ENCODE assay signal across 18 cellular contexts in genomic region chr4:140185725-140186124, GRCh38. TPM values are rescaled to one million over a fixed set of nuclear protein-coding genes. Genes with fewer than 3 reads are reported as not detected.
A peak's percentile ranks its signal among the peaks of the same experiment; 100 is the strongest.
DNase-seq lines count a peak whose midpoint lies in the region; ATAC-seq and TF ChIP-seq lines count a peak whose summit lies in the region.
"Had no signal": no experiment of that assay in that cellular context is flagged by ENCODE, and none has a peak within 500 bp of the region (broad histone marks: within the 10 kb centered on the region; RNA-seq: fewer than 3 reads in every experiment).

No MANE protein-coding gene starts in this region.

- no peak for ATAC-seq in Right ventricle myocardium superior (ENCODE audit: poor library complexity)
- ATAC-seq in natural killer cell: no peak
- no peak for ATAC-seq in GM21390 (IDR thresholded peaks at IDR 0.05; ENCODE audit: unreplicated experiment)
- ATAC-seq: T-cell had no signal

- peak; percentile 8 to 37 for DNase-seq in NCI-H2081 (lab: John Stamatoyannopoulos, UW)
- DNase-seq in NCI-H2081 treated with DMSO at 0.1 percent for 48 hours (lab: John Stamatoyannopoulos, UW): no peak
- peak; percentile 10 for DNase-seq in NCI-H1436 treated with DMSO at 0.1 percent for 48 hours (lab: John Stamatoyannopoulos, UW)
- peak; percentile 21 for DNase-seq in SK-N-DZ (ENCODE audit: low spot score)
- DNase-seq in Right ventricle myocardium superior: no peak
- DNase-seq in natural killer cell: no peak
- DNase-seq: Calu3, DMS79 treated with DMSO at 0.1 percent for 48 hours, H9, KBM-7, NCI-H2171, NCI-H510A treated with DMSO at 0.1 percent for 48 hours, RPMI8226, SJCRH30, T-cell had no signal

- H3K27ac Mint-ChIP-seq in natural killer cell: no peak overlapping the region
- H3K27ac Mint-ChIP-seq: CD14-positive monocyte, H9, T-cell had no signal

- no peak overlapping the region for H3K4me3 ChIP-seq in skin epidermis
- H3K4me3 ChIP-seq: SJCRH30 had no signal

- intact Hi-C loops in Right ventricle myocardium superior (cut with DNase I) (no loop called here), natural killer cell (cut with micrococcal nuclease) (no loop called here)

- no peak overlapping the region for H3K4me3 Mint-ChIP-seq in natural killer cell
- H3K4me3 Mint-ChIP-seq: CD14-positive monocyte, H9, T-cell had no signal

- H3K27me3 Mint-ChIP-seq in natural killer cell (ENCODE audit: low read depth in 2 of 2): peaks cover 4 to 14% of the 10 kb centered on the region in 2 donors
- H3K27me3 Mint-ChIP-seq: T-cell had no signal

- no peaks in the 10 kb centered on the region for H3K4me1 Mint-ChIP-seq in natural killer cell
- H3K4me1 Mint-ChIP-seq: CD14-positive monocyte, H9, T-cell had no signal

- H3K36me3 Mint-ChIP-seq in natural killer cell: no peaks in the 10 kb centered on the region
- H3K36me3 Mint-ChIP-seq: CD14-positive monocyte, T-cell had no signal

- H3K27ac ChIP-seq in skin epidermis: peak overlapping the region in 11 of 21 experiments; percentile 0 to 71 (median 60)
- H3K27ac ChIP-seq: SJCRH30 had no signal

- TF ChIP-seq CTCF in natural killer cell (IDR thresholded peaks at IDR 0.05): no peak

- no peaks in the 10 kb centered on the region for H3K9me3 Mint-ChIP-seq in natural killer cell
- H3K9me3 Mint-ChIP-seq: CD14-positive monocyte, H9, T-cell had no signal

RNA-seq across cellular contexts. Expression of gene MAML3, which starts 31.7 kb away (rescaled TPM):
- 7.9 TPM in 2 replicates for polyA plus RNA-seq in SK-N-DZ (2014; cell fraction: cytosol; rRNA removed)
- 3.5 and 5.0 TPM in 2 replicates for polyA plus RNA-seq in SK-N-DZ (2014; cell fraction: nucleus; rRNA removed)
- total RNA-seq in Right ventricle myocardium superior (2.4 TPM), natural killer cell (1 to 10 TPM; 1.7 to 5.6 (median 2.8) TPM)

Comparison
In these comparisons a context has a peak if more than half of its experiments do, and no peak if none do; other contexts are left out.
1. DNase-seq: peak in NCI-H2081 (2 of 2), NCI-H1436 treated with DMSO at 0.1 percent for 48 hours (single experiment) and SK-N-DZ (single experiment); none in NCI-H2081 treated with DMSO at 0.1 percent for 48 hours (single experiment), Right ventricle myocardium superior (single experiment) and natural killer cell (single experiment).